ENCODE assay signal across 10 cellular contexts in genomic region chr15:40096094-40096876, GRCh38. TPM values are rescaled to one million over a fixed set of nuclear protein-coding genes. Genes with fewer than 3 reads are reported as not detected.
DNase-seq lines count a peak whose midpoint lies in the region; ATAC-seq, FAIRE-seq and TF ChIP-seq lines count a peak whose summit lies in the region.
"Had no signal": no experiment of that assay in that cellular context is flagged by ENCODE, and none has a peak within 500 bp of the region (broad histone marks: within the 10 kb centered on the region; RNA-seq: fewer than 3 reads in every experiment).

No MANE protein-coding gene starts in this region.

- peak overlapping the region; percentile 27 for H3K27ac Mint-ChIP-seq in activated CD4-positive, alpha-beta T cell treated with anti-CD3 and anti-CD28 coated beads, Interleukin-2, amount 10 ng/mL, durations not matched to agents 7 days and 5 days
- peak overlapping the region; percentile 85 for H3K27ac Mint-ChIP-seq in stimulated activated naive CD8-positive, alpha-beta T cell treated with anti-CD3 and anti-CD28 coated beads, Interleukin-15, amount 100 ng/mL, for 72 hours

- H3K9me3 Mint-ChIP-seq in activated CD4-positive, alpha-beta T cell treated with anti-CD3 and anti-CD28 coated beads, Interleukin-2, amount 10 ng/mL, durations not matched to agents 7 days and 5 days, result no peaks in the 10 kb centered on the region
- H3K9me3 Mint-ChIP-seq in stimulated activated naive CD8-positive, alpha-beta T cell treated with anti-CD3 and anti-CD28 coated beads, Interleukin-15, amount 100 ng/mL, for 72 hours, result no peaks in the 10 kb centered on the region

- TF ChIP-seq POLR2A in K562 (conservative IDR thresholded peaks at IDR 0.05), result peak; percentile 59

- H3K27me3 ChIP-seq in K562 (ENCODE audit: control insufficient read depth in 2 of 2, insufficient read depth in 2 of 2, low read length in 2 of 2), result no peaks in the 10 kb centered on the region

- no peak for TF ChIP-seq RAD21 in K562 (CRISPR knock-in tag; conservative IDR thresholded peaks at IDR 0.05 in 1 of 2, IDR thresholded peaks at IDR 0.05 in 1 of 2)

- H3K4me1 ChIP-seq in K562 (replicated peaks in 1 of 2; ENCODE audit: control insufficient read depth in 2 of 2, insufficient read depth in 2 of 2, low read length in 2 of 2), result peaks cover 39 to 54% of the 10 kb centered on the region in 2 experiments

- no peak overlapping the region for H3K4me3 ChIP-seq in K562

- WGBS in K562 (ENCODE audit: insufficient coverage, low coverage, missing lambda C conversion rate), result 48% methylated on average over 8 of the region's 8 CpGs

- no peaks in the 10 kb centered on the region for H3K9me3 ChIP-seq in K562 (replicated peaks; ENCODE audit: control insufficient read depth, insufficient read depth, low read depth, low read length)

- no peak for TF ChIP-seq EP300 in K562 (IDR thresholded peaks at IDR 0.05; ENCODE audit: low read length)

- H3K4me3 Mint-ChIP-seq in activated CD4-positive, alpha-beta T cell treated with anti-CD3 and anti-CD28 coated beads, Interleukin-2, amount 10 ng/mL, durations not matched to agents 7 days and 5 days, result no peak overlapping the region
- H3K4me3 Mint-ChIP-seq in stimulated activated naive CD8-positive, alpha-beta T cell treated with anti-CD3 and anti-CD28 coated beads, Interleukin-15, amount 100 ng/mL, for 72 hours, result peak overlapping the region; percentile 33 to 46

- intact Hi-C loops in K562 (cut with micrococcal nuclease), result no loop called here

- H2AFZ ChIP-seq in K562 (ENCODE audit: low read depth, low read length), result peak overlapping the region; percentile 46; the same call in 1 of the 2 replicates

- no TSS peak for BruUV-seq in K562 (replicated peaks; lab: Mats Ljungman, UMichigan)

- in situ Hi-C loops in K562 (cut with MboI), result no loop called here

- no peak for TF ChIP-seq CTCF in K562 (IDR thresholded peaks at IDR 0.05 in 2 of 3, conservative IDR thresholded peaks at IDR 0.05 in 1 of 3; ENCODE audit: insufficient read depth in 2 of 3, low read depth in 1 of 3, low read length in 3 of 3)

- POLR2A ChIA-PET in activated CD4-positive, alpha-beta T cell treated with anti-CD3 and anti-CD28 coated beads, Interleukin-2, amount 10 ng/mL, durations not matched to agents 7 days and 5 days (lab: Charles Lee), result no interaction called here
- POLR2A ChIA-PET in K562 (lab: Yijun Ruan, JAX), result interaction anchor here (0.8 to 4.8 kb wide), 6 partner anchors 8 to 26 kb away, joined by 3 to 30 read pairs (median 4); partner anchors contain the start of gene BMF

- H3K36me3 Mint-ChIP-seq in activated CD4-positive, alpha-beta T cell treated with anti-CD3 and anti-CD28 coated beads, Interleukin-2, amount 10 ng/mL, durations not matched to agents 7 days and 5 days (ENCODE audit: low read depth), result peaks cover 22% of the 10 kb centered on the region

- no peak overlapping the region for H3K9ac ChIP-seq in K562 (ENCODE audit: insufficient read depth in 1 of 2, low read depth in 2 of 2, low read length in 2 of 2)

- no peak for FAIRE-seq in K562 (lab: Jason Lieb, UNC)

- H3K79me2 ChIP-seq in K562 (ENCODE audit: control insufficient read depth, insufficient read depth, low read length), result no peaks in the 10 kb centered on the region

- DNase-seq in activated CD4-positive, alpha-beta T cell treated with anti-CD3 and anti-CD28 coated beads, Interleukin-2, amount 10 ng/mL, durations not matched to agents 7 days and 5 days, result no peak
- DNase-seq in activated CD4-positive, alpha-beta T cell treated with anti-CD3 and anti-CD28 coated beads, Interleukin-2, amount 50 U/mL, for 4 hours, result no peak
- DNase-seq in K562 (ENCODE audit: extremely low read depth in 1 of 4, low spot score in 3 of 4), result no peak
- no peak for DNase-seq in stimulated activated naive CD8-positive, alpha-beta T cell treated with anti-CD3 and anti-CD28 coated beads, Interleukin-15, amount 100 ng/mL, for 72 hours
- no peak for DNase-seq in stimulated activated CD4-positive, alpha-beta T cell treated with anti-CD3 and anti-CD28 coated beads, Interleukin-15, amount 100 ng/mL, for 24 hours
- DNase-seq in ureter (ENCODE audit: low spot score), result no peak
- DNase-seq in effector CD8-positive, alpha-beta T cell (lab: John Stamatoyannopoulos, UW), result no peak
- DNase-seq: effector memory CD4-positive, alpha-beta T cell had no signal

- CTCF ChIA-PET in activated CD4-positive, alpha-beta T cell treated with anti-CD3 and anti-CD28 coated beads, Interleukin-2, amount 10 ng/mL, durations not matched to agents 7 days and 5 days (lab: Charles Lee), result interaction anchor here (0.9 to 23.5 kb wide), 7 partner anchors 10 to 89 kb away, joined by 3 to 305 read pairs (median 3); partner anchors contain the start of gene BMF
- CTCF ChIA-PET in K562 (lab: Yijun Ruan, JAX; ENCODE audit: low intra/inter-chr PET ratio), result no interaction called here

- H3K36me3 ChIP-seq in K562 (ENCODE audit: control insufficient read depth, insufficient read depth, low read length), result no peaks in the 10 kb centered on the region

- H4K20me1 ChIP-seq in K562 (replicated peaks; ENCODE audit: control insufficient read depth, insufficient read depth, low read length), result no peaks in the 10 kb centered on the region

- no peak overlapping the region; the same call in 1 of the 2 replicates for H3K4me2 ChIP-seq in K562 (ENCODE audit: insufficient read depth, low read length)

- ATAC-seq in HG03159 (IDR thresholded peaks at IDR 0.05; ENCODE audit: unreplicated experiment), result peak; percentile 37
- no peak for ATAC-seq in K562
- no peak for ATAC-seq in stimulated activated naive CD8-positive, alpha-beta T cell treated with anti-CD3 and anti-CD28 coated beads, Interleukin-15, amount 100 ng/mL, for 72 hours

- no peak overlapping the region for H3K27ac ChIP-seq in K562 (ENCODE audit: extremely low read depth, low read depth, low read length)
- H3K27ac ChIP-seq: C4-2B had no signal

- no peaks in the 10 kb centered on the region for H3K9me1 ChIP-seq in K562 (ENCODE audit: control insufficient read depth, insufficient read depth, low read length)

- H3K4me1 Mint-ChIP-seq in activated CD4-positive, alpha-beta T cell treated with anti-CD3 and anti-CD28 coated beads, Interleukin-2, amount 10 ng/mL, durations not matched to agents 7 days and 5 days, result peaks cover 85% of the 10 kb centered on the region
- H3K4me1 Mint-ChIP-seq in stimulated activated naive CD8-positive, alpha-beta T cell treated with anti-CD3 and anti-CD28 coated beads, Interleukin-15, amount 100 ng/mL, for 72 hours, result peaks cover 85% of the 10 kb centered on the region

- H3K27me3 Mint-ChIP-seq in activated CD4-positive, alpha-beta T cell treated with anti-CD3 and anti-CD28 coated beads, Interleukin-2, amount 10 ng/mL, durations not matched to agents 7 days and 5 days, result no peaks in the 10 kb centered on the region
- H3K27me3 Mint-ChIP-seq in stimulated activated naive CD8-positive, alpha-beta T cell treated with anti-CD3 and anti-CD28 coated beads, Interleukin-15, amount 100 ng/mL, for 72 hours, result no peaks in the 10 kb centered on the region

TF ChIP-seq in K562, 482 proteins besides CTCF, POLR2A, EP300 and RAD21 (continues in another document):
- TF ChIP-seq MEIS2 (IDR thresholded peaks at IDR 0.05; ENCODE audit: partially characterized antibody), result peak; percentile 80

RNA-seq across cellular contexts. Expression of gene BMF, which starts 12.4 kb away (rescaled TPM):
- 1 to 10 TPM; 8.5 to 8.6 TPM for total RNA-seq in activated CD4-positive, alpha-beta T cell treated with anti-CD3 and anti-CD28 coated beads, Interleukin-2, amount 10 ng/mL, durations not matched to agents 7 days and 5 days
- total RNA-seq in K562 (2011; cell fraction: chromatin; rRNA removed; ENCODE audit: low replicate concordance), result 0.58 and 3.5 TPM in 2 replicates
- total RNA-seq in K562 (2011; cell fraction: nucleolus; rRNA removed), result 2.5 and 2.8 TPM in 2 replicates
- total RNA-seq in K562 (2011; cell fraction: nucleoplasm; rRNA removed), result 0.81 and 1.7 TPM in 2 replicates
- total RNA-seq in K562 (2014; rRNA removed) (0.41 and 0.59 TPM in 2 replicates), K562 (2014; rRNA removed; fragmentation: Illumina TruSeq; extraction: Trizol) (0.25 and 0.32 TPM in 2 replicates), K562 (2015; rRNA removed; fragmentation: Illumina TruSeq; extraction: Trizol) (0.19 and 0.29 TPM in 2 replicates), K562 (2021) (0.56 and 0.91 TPM in 2 replicates), ureter (8.3 TPM)
- polyA plus RNA-seq in K562 (2011; rRNA removed) (0.35 and 0.59 TPM in 2 replicates), K562 (2014; fragmentation: Illumina TruSeq; extraction: Trizol) (0.52 and 0.87 TPM in 2 replicates), K562 (2014; fragmentation: Nextera tagmentation; extraction: Ambion mirVana) (not detected), K562 (2014; rRNA removed) (0.82 and 0.86 TPM in 2 replicates)
- 0.49 and 0.56 TPM in 2 replicates for polyA plus RNA-seq in K562 (2011; cell fraction: cytosol; rRNA removed)
- polyA plus RNA-seq in K562 (2011; cell fraction: nucleus; rRNA removed), result 0.76 and 0.92 TPM in 2 replicates
- polyA plus RNA-seq in K562 (2012), result 0.53 and 3.8 TPM in 2 replicates
- 0.54 and 1.1 TPM in 2 replicates for polyA minus RNA-seq in K562 (2011; rRNA and poly(A)+ RNA removed)
- 1.2 TPM in 1 of 2 replicates, not detected in the other for polyA minus RNA-seq in K562 (2011; cell fraction: cytosol; rRNA and poly(A)+ RNA removed)
- polyA minus RNA-seq in K562 (2011; cell fraction: nucleus; rRNA and poly(A)+ RNA removed), result 0.40 and 1.00 TPM in 2 replicates

RNA-seq across cellular contexts. Expression of gene SRP14, which starts 57.3 kb away (rescaled TPM):
- total RNA-seq in activated CD4-positive, alpha-beta T cell treated with anti-CD3 and anti-CD28 coated beads, Interleukin-2, amount 10 ng/mL, durations not matched to agents 7 days and 5 days, result 100 to 1,000 TPM; 145 to 150 TPM
- total RNA-seq in K562 (2011; cell fraction: chromatin; rRNA removed; ENCODE audit: low replicate concordance), result 30.2 and 39.1 TPM in 2 replicates
- 32.4 and 37.0 TPM in 2 replicates for total RNA-seq in K562 (2011; cell fraction: nucleolus; rRNA removed)
- total RNA-seq in K562 (2011; cell fraction: nucleoplasm; rRNA removed), result 49.5 and 55.9 TPM in 2 replicates
- total RNA-seq in K562 (2014; rRNA removed) (409 and 442 TPM in 2 replicates), K562 (2014; rRNA removed; fragmentation: Illumina TruSeq; extraction: Trizol) (165 and 189 TPM in 2 replicates), K562 (2015; rRNA removed; fragmentation: Illumina TruSeq; extraction: Trizol) (167 and 189 TPM in 2 replicates), K562 (2021) (155 and 161 TPM in 2 replicates), ureter (157 TPM)
- polyA plus RNA-seq in K562 (2011; rRNA removed) (353 and 402 TPM in 2 replicates), K562 (2014; fragmentation: Illumina TruSeq; extraction: Trizol) (314 and 378 TPM in 2 replicates), K562 (2014; fragmentation: Nextera tagmentation; extraction: Ambion mirVana) (1,000 to 10,000 TPM; 1,071 to 1,097 TPM), K562 (2014; rRNA removed) (657 and 689 TPM in 2 replicates)
- polyA plus RNA-seq in K562 (2011; cell fraction: cytosol; rRNA removed), result 142 and 212 TPM in 2 replicates
- 80.9 and 136 TPM in 2 replicates for polyA plus RNA-seq in K562 (2011; cell fraction: nucleus; rRNA removed)
- 199 and 317 TPM in 2 replicates for polyA plus RNA-seq in K562 (2012)
- 128 and 133 TPM in 2 replicates for polyA minus RNA-seq in K562 (2011; rRNA and poly(A)+ RNA removed)
- polyA minus RNA-seq in K562 (2011; cell fraction: cytosol; rRNA and poly(A)+ RNA removed), result 40.4 and 48.7 TPM in 2 replicates
- polyA minus RNA-seq in K562 (2011; cell fraction: nucleus; rRNA and poly(A)+ RNA removed), result 28.3 and 45.9 TPM in 2 replicates
